In the genomic region with DNA sequence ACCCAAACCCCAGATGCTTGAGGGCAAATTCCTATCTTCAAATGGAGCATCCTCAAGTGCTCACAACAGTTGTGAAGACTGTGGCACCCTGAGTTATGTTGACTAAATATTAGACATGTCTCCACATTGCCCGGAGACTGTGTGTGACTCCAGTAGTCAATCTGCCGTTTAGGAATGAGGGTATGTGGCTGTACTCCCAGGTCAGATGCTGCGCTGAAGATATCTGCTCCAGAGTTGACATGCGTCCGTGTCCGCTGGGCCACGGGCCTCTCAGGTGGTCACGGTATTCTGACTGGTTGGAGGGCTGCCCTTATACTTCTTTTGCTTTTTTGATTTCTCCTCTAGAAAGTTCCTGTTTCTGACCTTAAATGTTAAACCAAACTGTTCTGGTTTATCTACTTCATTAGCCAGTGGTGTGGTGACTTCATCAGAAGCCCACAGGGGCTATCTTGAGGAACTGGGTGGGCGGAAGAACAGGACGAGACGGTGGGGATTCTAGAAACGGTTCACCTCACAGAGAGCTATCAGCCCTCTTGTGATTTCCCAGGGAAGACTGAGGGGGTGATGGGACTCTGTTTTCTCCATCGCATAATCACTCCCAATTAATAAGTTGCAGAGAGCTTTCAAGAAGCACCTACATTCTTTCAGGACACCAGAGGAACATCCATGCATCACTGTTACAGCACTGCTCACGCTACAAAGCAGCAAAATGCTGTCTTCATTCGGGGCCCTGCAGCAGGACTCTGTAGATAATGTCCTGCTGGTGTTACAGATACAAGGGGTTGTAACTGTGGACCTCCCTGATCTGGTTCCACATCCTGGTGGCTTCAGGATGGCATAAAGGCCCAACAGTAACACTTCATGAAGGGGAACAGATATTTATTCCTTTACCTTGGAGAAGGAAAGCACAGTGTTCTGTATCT, we compare ENCODE assay signal across 16 cellular contexts. TPM values are rescaled to one million over a fixed set of nuclear protein-coding genes. Genes with fewer than 3 reads are reported as not detected.
DNase-seq lines count a peak whose midpoint lies in the region; ATAC-seq, FAIRE-seq and TF ChIP-seq lines count a peak whose summit lies in the region.
"Had no signal": no experiment of that assay in that cellular context is flagged by ENCODE, and none has a peak within 500 bp of the region (broad histone marks: within the 10 kb centered on the region; RNA-seq: fewer than 3 reads in every experiment).

No MANE protein-coding gene starts in this region.

- FAIRE-seq in GM12878 (lab: Jason Lieb, UNC): no peak
- FAIRE-seq: A549, pancreas had no signal

- H3F3A ChIP-seq in OCI-LY1 (ENCODE audit: insufficient read depth, low read length): peaks cover 4% of the 10 kb centered on the region; the same call in 1 of the 2 replicates

- 0 out of 2 replicates have a peak, but pooled peaks have one; percentile 43 for TF ChIP-seq POLR2A in GM12878 (IDR thresholded peaks at IDR 0.05; ENCODE audit: low read depth, low read length)

- POLR2A ChIA-PET in activated CD4-positive, alpha-beta T cell treated with anti-CD3 and anti-CD28 coated beads for 36 hours (lab: Charles Lee): interaction anchor here (0.8 to 1.9 kb wide), 3 partner anchors 13 to 33 kb away, joined by 3 to 7 read pairs (median 7); no protein-coding TSS in a partner anchor
- POLR2A ChIA-PET in GM12878 (lab: Charles Lee): interaction anchor here (0.5 to 5.4 kb wide), 9 partner anchors 11 to 669 kb away, joined by 3 to 52 read pairs (median 5); partner anchors contain the start of gene CBY2

- H3K4me3 ChIP-seq in OCI-LY1 (ENCODE audit: low read depth, low read length, poor library complexity, severe bottlenecking) (peak overlapping the region; percentile 85), GM12878 (peak overlapping the region; percentile 68)
- H3K4me3 ChIP-seq: A549, gastrocnemius medialis, pancreas, tibial nerve had no signal

- H3K9ac ChIP-seq in OCI-LY1 (ENCODE audit: low read length) (peak overlapping the region; percentile 80), GM12878 (ENCODE audit: control insufficient read depth, insufficient read depth, low read length) (peak overlapping the region; percentile 94)

- peaks cover 26% of the 10 kb centered on the region for H3K36me3 Mint-ChIP-seq in activated CD4-positive, alpha-beta T cell treated with anti-CD3 and anti-CD28 coated beads for 36 hours (ENCODE audit: low read depth)
- H3K36me3 Mint-ChIP-seq in stimulated activated naive B cell treated with anti-CD40 and anti-IgM and Interleukin-4, amounts not matched to agents 10 μg/mL and 1 μg/mL and 100 μg/mL, for 72 hours: peaks cover 13 to 20% of the 10 kb centered on the region in 2 donors

- no peak for TF ChIP-seq RAD21 in GM12878 (IDR thresholded peaks at IDR 0.05; ENCODE audit: insufficient read depth, low read depth, low read length)

- RAD21 ChIA-PET in GM12878 (lab: Charles Lee; ENCODE audit: unreplicated experiment): interaction anchor here (1.1 to 10.9 kb wide), 7 partner anchors 16 to 559 kb away, joined by 3 to 184 read pairs (median 6); partner anchors contain the start of gene CBY2

- TF ChIP-seq EP300 in GM12878 (IDR thresholded peaks at IDR 0.05; ENCODE audit: borderline replicate concordance in 1 of 2, control insufficient read depth in 1 of 2, low read depth in 2 of 2, low read length in 2 of 2): 0 out of 4 replicates have a peak, but pooled peaks of 1 of the 2 experiments have one; percentile 17

- DNase-seq in activated CD4-positive, alpha-beta T cell treated with anti-CD3 and anti-CD28 coated beads for 36 hours: no peak
- no peak for DNase-seq in activated CD4-positive, alpha-beta T cell treated with anti-CD3 and anti-CD28 coated beads, Interleukin-2, amount 50 U/mL, for 1 hour
- DNase-seq in GM12878 (ENCODE audit: low read depth, low spot score) (no peak), iPS-NIHi7 (ENCODE audit: extremely low spot score) (no peak), GM03348 (ENCODE audit: low spot score) (no peak)
- peak; percentile 61 for DNase-seq in stimulated activated naive B cell treated with anti-CD40 and anti-IgM and Interleukin-4, amounts not matched to agents 10 μg/mL and 1 μg/mL and 100 μg/mL, for 72 hours
- DNase-seq: cortex of kidney, gastrocnemius medialis, left ventricle myocardium superior, NCI-H1092, NCI-H82, pancreas had no signal

- H3K9me3 Mint-ChIP-seq in activated CD4-positive, alpha-beta T cell treated with anti-CD3 and anti-CD28 coated beads for 36 hours (ENCODE audit: low read depth): no peaks in the 10 kb centered on the region
- H3K9me3 Mint-ChIP-seq in stimulated activated naive B cell treated with anti-CD40 and anti-IgM and Interleukin-4, amounts not matched to agents 10 μg/mL and 1 μg/mL and 100 μg/mL, for 72 hours: no peaks in the 10 kb centered on the region

- H3K4me1 Mint-ChIP-seq in activated CD4-positive, alpha-beta T cell treated with anti-CD3 and anti-CD28 coated beads for 36 hours: peaks cover 39% of the 10 kb centered on the region
- peaks cover 33 to 39% of the 10 kb centered on the region in 2 donors for H3K4me1 Mint-ChIP-seq in stimulated activated naive B cell treated with anti-CD40 and anti-IgM and Interleukin-4, amounts not matched to agents 10 μg/mL and 1 μg/mL and 100 μg/mL, for 72 hours

- no peaks in the 10 kb centered on the region for H3K27me3 Mint-ChIP-seq in activated CD4-positive, alpha-beta T cell treated with anti-CD3 and anti-CD28 coated beads for 36 hours
- H3K27me3 Mint-ChIP-seq in stimulated activated naive B cell treated with anti-CD40 and anti-IgM and Interleukin-4, amounts not matched to agents 10 μg/mL and 1 μg/mL and 100 μg/mL, for 72 hours: no peaks in the 10 kb centered on the region

- H3K27me3 ChIP-seq in OCI-LY1 (ENCODE audit: insufficient read depth, low read length): no peaks in the 10 kb centered on the region
- no peaks in the 10 kb centered on the region for H3K27me3 ChIP-seq in GM12878 (replicated peaks in 1 of 2; ENCODE audit: control insufficient read depth in 2 of 2, insufficient read depth in 2 of 2, low read length in 1 of 2)
- H3K27me3 ChIP-seq: gastrocnemius medialis, pancreas, tibial nerve had no signal

- H3K4me1 ChIP-seq in OCI-LY1 (ENCODE audit: insufficient read depth, low read length, severe bottlenecking) (peaks cover 35% of the 10 kb centered on the region), GM12878 (ENCODE audit: control insufficient read depth, insufficient read depth, low read length) (peaks cover 7% of the 10 kb centered on the region)
- H3K4me1 ChIP-seq: A549, gastrocnemius medialis, pancreas had no signal

- peaks cover 37% of the 10 kb centered on the region for H3K79me2 ChIP-seq in OCI-LY1 (ENCODE audit: insufficient read depth, low read length)
- peaks cover 60% of the 10 kb centered on the region for H3K79me2 ChIP-seq in GM12878 (ENCODE audit: control insufficient read depth, insufficient read depth, low read length)

- H3K4me2 ChIP-seq in OCI-LY1 (ENCODE audit: low read length): peak overlapping the region; percentile 66
- H3K4me2 ChIP-seq in GM12878 (ENCODE audit: control insufficient read depth, insufficient read depth): peak overlapping the region; percentile 88
- H3K4me2 ChIP-seq: A549 had no signal

- intact Hi-C loops in activated CD4-positive, alpha-beta T cell treated with anti-CD3 and anti-CD28 coated beads for 36 hours (cut with DNase I, micrococcal nuclease): loop anchor here (2.0 to 10.0 kb wide), 10 partner anchors 36 to 1854 kb away; partner anchors contain the start of genes ESD (in 1 of the 2), NUDT15 (in 1 of the 2), RUBCNL (in 1 of the 2) and TPT1 (in 1 of the 2)
- intact Hi-C loops in GM12878 (cut with micrococcal nuclease; ENCODE audit: unreplicated experiment): loop anchor here (5.0 kb wide), 3 partner anchors 104 to 204 kb away; partner anchors contain the start of genes RUBCNL and ZC3H13

- in situ Hi-C loops in GM12878 (cut with MboI): no loop called here

- WGBS in GM12878 (ENCODE audit: insufficient coverage, insufficient replicate concordance, low lambda C conversion rate, missing lambda C conversion rate): under 1% methylated on average over 15 of the region's 15 CpGs

- ATAC-seq in activated CD4-positive, alpha-beta T cell treated with anti-CD3 and anti-CD28 coated beads for 36 hours: no peak
- peak; percentile 29 for ATAC-seq in GM12878
- ATAC-seq in stimulated activated naive B cell treated with anti-CD40 and anti-IgM and Interleukin-4, amounts not matched to agents 10 μg/mL and 1 μg/mL and 100 μg/mL, for 72 hours (replicated peaks): peak; percentile 41 to 49
- ATAC-seq in HG03439 (IDR thresholded peaks at IDR 0.05; ENCODE audit: unreplicated experiment): no peak
- ATAC-seq: gastrocnemius medialis had no signal

- H4K20me1 ChIP-seq in OCI-LY1 (ENCODE audit: insufficient read depth, low read length) (no peaks in the 10 kb centered on the region), GM12878 (ENCODE audit: control insufficient read depth, insufficient read depth) (no peaks in the 10 kb centered on the region)

- CTCF ChIA-PET in activated CD4-positive, alpha-beta T cell treated with anti-CD3 and anti-CD28 coated beads for 36 hours (lab: Charles Lee): interaction anchor here (0.9 to 2.5 kb wide), 7 partner anchors 12 to 704 kb away, joined by 3 to 22 read pairs (median 4); no protein-coding TSS in a partner anchor
- CTCF ChIA-PET in GM12878 (lab: Yijun Ruan, JAX): interaction anchor here (0.8 to 17.1 kb wide), 10 partner anchors 9 to 558 kb away, joined by 3 to 172 read pairs (median 5); no protein-coding TSS in a partner anchor

- H3K9me2 ChIP-seq in OCI-LY1 (ENCODE audit: low read depth, low read length): no peaks in the 10 kb centered on the region

- H3K27ac Mint-ChIP-seq in activated CD4-positive, alpha-beta T cell treated with anti-CD3 and anti-CD28 coated beads for 36 hours: peak overlapping the region; percentile 98
- peak overlapping the region; percentile 98 for H3K27ac Mint-ChIP-seq in stimulated activated naive B cell treated with anti-CD40 and anti-IgM and Interleukin-4, amounts not matched to agents 10 μg/mL and 1 μg/mL and 100 μg/mL, for 72 hours

- no TSS peak for BruUV-seq in GM12878 (replicated peaks; lab: Mats Ljungman, UMichigan)

- TF ChIP-seq CTCF in OCI-LY1 (IDR thresholded peaks at IDR 0.05; ENCODE audit: low read length): no peak
- TF ChIP-seq CTCF in GM12878 (IDR thresholded peaks at IDR 0.05 in 2 of 3, conservative IDR thresholded peaks at IDR 0.05 in 1 of 3; ENCODE audit: control insufficient read depth in 2 of 3, extremely low read depth in 1 of 3, insufficient read depth in 1 of 3, low read depth in 3 of 3, low read length in 3 of 3): no peak

- H3K4me3 Mint-ChIP-seq in activated CD4-positive, alpha-beta T cell treated with anti-CD3 and anti-CD28 coated beads for 36 hours: peak overlapping the region; percentile 97
- H3K4me3 Mint-ChIP-seq in stimulated activated naive B cell treated with anti-CD40 and anti-IgM and Interleukin-4, amounts not matched to agents 10 μg/mL and 1 μg/mL and 100 μg/mL, for 72 hours: peak overlapping the region; percentile 91 to 92

- no peaks in the 10 kb centered on the region for H3K9me3 ChIP-seq in OCI-LY1 (ENCODE audit: low read length)
- H3K9me3 ChIP-seq in GM12878 (replicated peaks; ENCODE audit: control insufficient read depth, insufficient read depth, low read length): no peaks in the 10 kb centered on the region
- H3K9me3 ChIP-seq: A549, gastrocnemius medialis, pancreas, tibial nerve had no signal

- peak overlapping the region; percentile 99 for H3K27ac ChIP-seq in OCI-LY1 (ENCODE audit: low read depth, low read length, poor library complexity, severe bottlenecking)
- H3K27ac ChIP-seq in GM12878 (ENCODE audit: control insufficient read depth, insufficient read depth): peak overlapping the region; percentile 99
- H3K27ac ChIP-seq: A549, gastrocnemius medialis had no signal

- H2AFZ ChIP-seq in OCI-LY1 (ENCODE audit: low read length): peak overlapping the region; percentile 87; the same call in 1 of the 2 replicates
- peak overlapping the region; percentile 84 for H2AFZ ChIP-seq in GM12878 (ENCODE audit: control insufficient read depth, low read depth, low read length)

- SMC1A ChIA-PET in GM12878 (lab: Charles Lee; ENCODE audit: uncharacterized antibody, unreplicated experiment): interaction anchor here (1.0 to 14.6 kb wide), 7 partner anchors 19 to 482 kb away, joined by 3 to 295 read pairs (median 3); partner anchors contain the start of genes CBY2 and RUBCNL

- H3K36me3 ChIP-seq in OCI-LY1 (ENCODE audit: insufficient read depth, low read length) (peaks cover 23% of the 10 kb centered on the region; the same call in 1 of the 2 replicates), GM12878 (ENCODE audit: control insufficient read depth in 2 of 2, insufficient read depth in 2 of 2, low read length in 1 of 2) (peaks cover 0 to under 1% of the 10 kb centered on the region in 2 experiments; a peak in 1 of 4 replicates)
- H3K36me3 ChIP-seq: gastrocnemius medialis, pancreas, tibial nerve had no signal

RNA-seq across cellular contexts. Expression of gene LCP1, which starts 1.3 kb away (rescaled TPM):
- total RNA-seq in activated CD4-positive, alpha-beta T cell treated with anti-CD3 and anti-CD28 coated beads for 36 hours: 1,000 to 10,000 TPM; 1,060 to 1,089 TPM
- total RNA-seq in GM12878 (2013; cell fraction: nucleolus; rRNA removed): 630 and 672 TPM in 2 replicates
- total RNA-seq in GM12878 (2014; rRNA removed) (1,359 and 1,536 TPM in 2 replicates), GM12878 (2014; rRNA removed; fragmentation: Illumina TruSeq; extraction: Trizol) (1,765 and 1,770 TPM in 2 replicates), GM12878 (2021) (1,593 and 1,649 TPM in 2 replicates)
- polyA plus RNA-seq in GM12878 (2011; ENCODE audit: low read depth): 790 TPM
- polyA plus RNA-seq in GM12878 (2011; rRNA removed) (1,518 and 1,924 TPM in 2 replicates), GM12878 (2014; fragmentation: Illumina TruSeq; extraction: Trizol) (2,201 and 2,644 TPM in 2 replicates), GM12878 (2014; fragmentation: Nextera tagmentation; extraction: Ambion mirVana) (1,000 to 10,000 TPM in 1 of 2 experiments, 100 to 1,000 TPM in 1; 775 to 1,062 TPM), GM12878 (2014; rRNA removed) (1,106 and 1,239 TPM in 2 replicates), GM12878 (2016; fragmentation: Nextera tagmentation; extraction: Ambion mirVana) (1,000 to 10,000 TPM; 1,617 to 1,624 TPM)
- 938 and 1,004 TPM in 2 replicates for polyA plus RNA-seq in GM12878 (2011; cell fraction: cytosol; rRNA removed)
- 570 and 928 TPM in 2 replicates for polyA plus RNA-seq in GM12878 (2011; cell fraction: nucleus; rRNA removed)
- 792 and 882 TPM in 2 replicates for polyA plus RNA-seq in GM12878 (2012)
- polyA minus RNA-seq in GM12878 (2011; rRNA and poly(A)+ RNA removed): 1,516 and 1,624 TPM in 2 replicates
- polyA minus RNA-seq in GM12878 (2011; cell fraction: cytosol; rRNA and poly(A)+ RNA removed): 490 and 574 TPM in 2 replicates
- 248 and 443 TPM in 2 replicates for polyA minus RNA-seq in GM12878 (2011; cell fraction: nucleus; rRNA and poly(A)+ RNA removed)

RNA-seq across cellular contexts. Expression of gene LRRC63, which starts 28.4 kb away (rescaled TPM):
- under 1 TPM; 0.50 to 0.67 TPM for total RNA-seq in activated CD4-positive, alpha-beta T cell treated with anti-CD3 and anti-CD28 coated beads for 36 hours
- 1.0 and 1.9 TPM in 2 replicates for total RNA-seq in GM12878 (2013; cell fraction: nucleolus; rRNA removed)
- 0.34 and 1.0 TPM in 2 replicates for total RNA-seq in GM12878 (2014; rRNA removed)
- 0.98 and 1.2 TPM in 2 replicates for total RNA-seq in GM12878 (2014; rRNA removed; fragmentation: Illumina TruSeq; extraction: Trizol)
- total RNA-seq in GM12878 (2021): 0.51 and 0.56 TPM in 2 replicates
- not detected for polyA plus RNA-seq in GM12878 (2011; ENCODE audit: low read depth)
- polyA plus RNA-seq in GM12878 (2011; rRNA removed): 0.04 TPM in 1 of 2 replicates, not detected in the other
- not detected in 2 replicates for polyA plus RNA-seq in GM12878 (2011; cell fraction: cytosol; rRNA removed)
- polyA plus RNA-seq in GM12878 (2011; cell fraction: nucleus; rRNA removed): not detected in 2 replicates
- polyA plus RNA-seq in GM12878 (2012): 0.14 and 0.17 TPM in 2 replicates
- 0.88 and 1.3 TPM in 2 replicates for polyA plus RNA-seq in GM12878 (2014; fragmentation: Illumina TruSeq; extraction: Trizol)
- under 1 TPM; 0.40 to 0.76 TPM for polyA plus RNA-seq in GM12878 (2014; fragmentation: Nextera tagmentation; extraction: Ambion mirVana)
- polyA plus RNA-seq in GM12878 (2014; rRNA removed): 0.61 and 0.78 TPM in 2 replicates
- polyA plus RNA-seq in GM12878 (2016; fragmentation: Nextera tagmentation; extraction: Ambion mirVana): under 1 TPM; 0.56 to 0.92 TPM
- not detected in 2 replicates for polyA minus RNA-seq in GM12878 (2011; rRNA and poly(A)+ RNA removed)
- not detected in 2 replicates for polyA minus RNA-seq in GM12878 (2011; cell fraction: cytosol; rRNA and poly(A)+ RNA removed)
- polyA minus RNA-seq in GM12878 (2011; cell fraction: nucleus; rRNA and poly(A)+ RNA removed): not detected in 2 replicates
- total RNA-seq: gastrocnemius medialis had no signal
- polyA plus RNA-seq: pancreas had no signal

Comparison
In these comparisons a context has a peak if more than half of its experiments do, and no peak if none do; other contexts are left out.
1. ATAC-seq: peak in GM12878 (single experiment) and stimulated activated naive B cell treated with anti-CD40 and anti-IgM and Interleukin-4, amounts not matched to agents 10 μg/mL and 1 μg/mL and 100 μg/mL, for 72 hours (2 of 2); none in activated CD4-positive, alpha-beta T cell treated with anti-CD3 and anti-CD28 coated beads for 36 hours (single experiment) and HG03439 (single experiment).